ENCODE assay signal across 1 cellular context in the genomic region with DNA sequence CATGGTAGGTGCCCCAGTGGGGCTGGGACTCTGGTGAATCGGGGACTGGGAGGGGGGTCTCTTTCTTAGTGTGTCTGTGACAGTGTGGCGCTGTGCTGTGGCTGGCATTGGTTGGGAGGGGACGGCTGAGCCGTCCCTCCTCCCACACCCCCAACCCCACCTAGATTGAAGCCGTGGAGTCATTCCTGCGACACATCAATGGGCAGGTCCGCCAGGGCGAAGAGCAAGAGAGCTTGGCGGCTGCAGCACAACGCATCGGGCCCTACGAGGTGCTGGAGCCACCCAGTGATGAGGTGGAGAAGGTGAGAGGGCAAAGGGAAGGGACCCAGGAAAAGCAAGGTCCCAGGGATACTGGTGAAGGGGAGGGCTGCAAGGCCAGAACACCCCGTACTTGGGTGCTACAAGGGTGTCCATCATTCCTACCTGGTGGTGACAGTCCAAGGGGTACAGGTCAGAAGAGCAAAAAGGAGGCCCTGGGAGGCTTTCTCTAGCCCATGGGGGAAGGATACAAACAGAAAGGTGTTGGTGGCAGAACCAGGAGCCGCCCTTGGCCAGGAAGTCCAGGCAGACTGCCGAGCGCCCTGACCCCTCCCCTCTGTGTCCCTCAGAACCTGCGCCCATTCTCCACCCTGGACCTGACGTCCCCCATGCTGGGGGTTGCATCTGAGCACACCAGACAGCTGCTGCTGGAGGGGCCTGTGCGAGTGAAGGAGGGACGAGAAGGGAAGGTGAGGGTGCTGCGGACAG.
TF ChIP-seq lines count a peak whose summit lies in the region.

No MANE protein-coding gene starts in this region.

TF ChIP-seq in GM23338, 12 proteins besides CTCF, POLR2A, EP300 and RAD21:
- TF ChIP-seq STAT1 (IDR thresholded peaks at IDR 0.05; ENCODE audit: unreplicated experiment) (no peak), EZH2phosphoT487 (IDR thresholded peaks at IDR 0.05; ENCODE audit: unreplicated experiment) (no peak), ZNF331 (CRISPR knock-in tag; IDR thresholded peaks at IDR 0.05; ENCODE audit: low read depth) (no peak), CREB1 (CRISPR knock-in tag; IDR thresholded peaks at IDR 0.05; ENCODE audit: low read depth) (no peak), POLR2AphosphoS5 (IDR thresholded peaks at IDR 0.05; ENCODE audit: low read depth) (no peak), JUNB (IDR thresholded peaks at IDR 0.05; ENCODE audit: unreplicated experiment) (no peak), NANOG (IDR thresholded peaks at IDR 0.05; ENCODE audit: borderline replicate concordance) (no peak), ZNF114 (CRISPR knock-in tag; IDR thresholded peaks at IDR 0.05) (no peak), EZH2 (IDR thresholded peaks at IDR 0.05; ENCODE audit: low read depth, unreplicated experiment) (no peak)
- TF ChIP-seq, protein P1, sequence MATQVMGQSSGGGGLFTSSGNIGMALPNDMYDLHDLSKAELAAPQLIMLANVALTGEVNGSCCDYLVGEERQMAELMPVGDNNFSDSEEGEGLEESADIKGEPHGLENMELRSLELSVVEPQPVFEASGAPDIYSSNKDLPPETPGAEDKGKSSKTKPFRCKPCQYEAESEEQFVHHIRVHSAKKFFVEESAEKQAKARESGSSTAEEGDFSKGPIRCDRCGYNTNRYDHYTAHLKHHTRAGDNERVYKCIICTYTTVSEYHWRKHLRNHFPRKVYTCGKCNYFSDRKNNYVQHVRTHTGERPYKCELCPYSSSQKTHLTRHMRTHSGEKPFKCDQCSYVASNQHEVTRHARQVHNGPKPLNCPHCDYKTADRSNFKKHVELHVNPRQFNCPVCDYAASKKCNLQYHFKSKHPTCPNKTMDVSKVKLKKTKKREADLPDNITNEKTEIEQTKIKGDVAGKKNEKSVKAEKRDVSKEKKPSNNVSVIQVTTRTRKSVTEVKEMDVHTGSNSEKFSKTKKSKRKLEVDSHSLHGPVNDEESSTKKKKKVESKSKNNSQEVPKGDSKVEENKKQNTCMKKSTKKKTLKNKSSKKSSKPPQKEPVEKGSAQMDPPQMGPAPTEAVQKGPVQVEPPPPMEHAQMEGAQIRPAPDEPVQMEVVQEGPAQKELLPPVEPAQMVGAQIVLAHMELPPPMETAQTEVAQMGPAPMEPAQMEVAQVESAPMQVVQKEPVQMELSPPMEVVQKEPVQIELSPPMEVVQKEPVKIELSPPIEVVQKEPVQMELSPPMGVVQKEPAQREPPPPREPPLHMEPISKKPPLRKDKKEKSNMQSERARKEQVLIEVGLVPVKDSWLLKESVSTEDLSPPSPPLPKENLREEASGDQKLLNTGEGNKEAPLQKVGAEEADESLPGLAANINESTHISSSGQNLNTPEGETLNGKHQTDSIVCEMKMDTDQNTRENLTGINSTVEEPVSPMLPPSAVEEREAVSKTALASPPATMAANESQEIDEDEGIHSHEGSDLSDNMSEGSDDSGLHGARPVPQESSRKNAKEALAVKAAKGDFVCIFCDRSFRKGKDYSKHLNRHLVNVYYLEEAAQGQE (IDR thresholded peaks at IDR 0.05; ENCODE audit: unreplicated experiment), result no peak
- TF ChIP-seq, protein P2, sequence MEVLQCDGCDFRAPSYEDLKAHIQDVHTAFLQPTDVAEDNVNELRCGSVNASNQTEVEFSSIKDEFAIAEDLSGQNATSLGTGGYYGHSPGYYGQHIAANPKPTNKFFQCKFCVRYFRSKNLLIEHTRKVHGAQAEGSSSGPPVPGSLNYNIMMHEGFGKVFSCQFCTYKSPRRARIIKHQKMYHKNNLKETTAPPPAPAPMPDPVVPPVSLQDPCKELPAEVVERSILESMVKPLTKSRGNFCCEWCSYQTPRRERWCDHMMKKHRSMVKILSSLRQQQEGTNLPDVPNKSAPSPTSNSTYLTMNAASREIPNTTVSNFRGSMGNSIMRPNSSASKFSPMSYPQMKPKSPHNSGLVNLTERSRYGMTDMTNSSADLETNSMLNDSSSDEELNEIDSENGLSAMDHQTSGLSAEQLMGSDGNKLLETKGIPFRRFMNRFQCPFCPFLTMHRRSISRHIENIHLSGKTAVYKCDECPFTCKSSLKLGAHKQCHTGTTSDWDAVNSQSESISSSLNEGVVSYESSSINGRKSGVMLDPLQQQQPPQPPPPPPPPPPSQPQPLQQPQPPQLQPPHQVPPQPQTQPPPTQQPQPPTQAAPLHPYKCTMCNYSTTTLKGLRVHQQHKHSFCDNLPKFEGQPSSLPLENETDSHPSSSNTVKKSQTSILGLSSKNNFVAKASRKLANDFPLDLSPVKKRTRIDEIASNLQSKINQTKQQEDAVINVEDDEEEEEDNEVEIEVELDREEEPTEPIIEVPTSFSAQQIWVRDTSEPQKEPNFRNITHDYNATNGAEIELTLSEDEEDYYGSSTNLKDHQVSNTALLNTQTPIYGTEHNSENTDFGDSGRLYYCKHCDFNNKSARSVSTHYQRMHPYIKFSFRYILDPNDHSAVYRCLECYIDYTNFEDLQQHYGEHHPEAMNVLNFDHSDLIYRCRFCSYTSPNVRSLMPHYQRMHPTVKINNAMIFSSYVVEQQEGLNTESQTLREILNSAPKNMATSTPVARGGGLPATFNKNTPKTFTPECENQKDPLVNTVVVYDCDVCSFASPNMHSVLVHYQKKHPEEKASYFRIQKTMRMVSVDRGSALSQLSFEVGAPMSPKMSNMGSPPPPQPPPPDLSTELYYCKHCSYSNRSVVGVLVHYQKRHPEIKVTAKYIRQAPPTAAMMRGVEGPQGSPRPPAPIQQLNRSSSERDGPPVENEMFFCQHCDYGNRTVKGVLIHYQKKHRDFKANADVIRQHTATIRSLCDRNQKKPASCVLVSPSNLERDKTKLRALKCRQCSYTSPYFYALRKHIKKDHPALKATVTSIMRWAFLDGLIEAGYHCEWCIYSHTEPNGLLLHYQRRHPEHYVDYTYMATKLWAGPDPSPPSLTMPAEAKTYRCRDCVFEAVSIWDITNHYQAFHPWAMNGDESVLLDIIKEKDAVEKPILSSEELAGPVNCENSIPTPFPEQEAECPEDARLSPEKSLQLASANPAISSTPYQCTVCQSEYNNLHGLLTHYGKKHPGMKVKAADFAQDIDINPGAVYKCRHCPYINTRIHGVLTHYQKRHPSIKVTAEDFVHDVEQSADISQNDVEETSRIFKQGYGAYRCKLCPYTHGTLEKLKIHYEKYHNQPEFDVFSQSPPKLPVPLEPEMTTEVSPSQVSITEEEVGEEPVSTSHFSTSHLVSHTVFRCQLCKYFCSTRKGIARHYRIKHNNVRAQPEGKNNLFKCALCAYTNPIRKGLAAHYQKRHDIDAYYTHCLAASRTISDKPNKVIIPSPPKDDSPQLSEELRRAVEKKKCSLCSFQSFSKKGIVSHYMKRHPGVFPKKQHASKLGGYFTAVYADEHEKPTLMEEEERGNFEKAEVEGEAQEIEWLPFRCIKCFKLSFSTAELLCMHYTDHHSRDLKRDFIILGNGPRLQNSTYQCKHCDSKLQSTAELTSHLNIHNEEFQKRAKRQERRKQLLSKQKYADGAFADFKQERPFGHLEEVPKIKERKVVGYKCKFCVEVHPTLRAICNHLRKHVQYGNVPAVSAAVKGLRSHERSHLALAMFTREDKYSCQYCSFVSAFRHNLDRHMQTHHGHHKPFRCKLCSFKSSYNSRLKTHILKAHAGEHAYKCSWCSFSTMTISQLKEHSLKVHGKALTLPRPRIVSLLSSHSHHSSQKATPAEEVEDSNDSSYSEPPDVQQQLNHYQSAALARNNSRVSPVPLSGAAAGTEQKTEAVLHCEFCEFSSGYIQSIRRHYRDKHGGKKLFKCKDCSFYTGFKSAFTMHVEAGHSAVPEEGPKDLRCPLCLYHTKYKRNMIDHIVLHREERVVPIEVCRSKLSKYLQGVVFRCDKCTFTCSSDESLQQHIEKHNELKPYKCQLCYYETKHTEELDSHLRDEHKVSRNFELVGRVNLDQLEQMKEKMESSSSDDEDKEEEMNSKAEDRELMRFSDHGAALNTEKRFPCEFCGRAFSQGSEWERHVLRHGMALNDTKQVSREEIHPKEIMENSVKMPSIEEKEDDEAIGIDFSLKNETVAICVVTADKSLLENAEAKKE (CRISPR knock-in tag; IDR thresholded peaks at IDR 0.05), result no peak
- TF ChIP-seq, protein P3, sequence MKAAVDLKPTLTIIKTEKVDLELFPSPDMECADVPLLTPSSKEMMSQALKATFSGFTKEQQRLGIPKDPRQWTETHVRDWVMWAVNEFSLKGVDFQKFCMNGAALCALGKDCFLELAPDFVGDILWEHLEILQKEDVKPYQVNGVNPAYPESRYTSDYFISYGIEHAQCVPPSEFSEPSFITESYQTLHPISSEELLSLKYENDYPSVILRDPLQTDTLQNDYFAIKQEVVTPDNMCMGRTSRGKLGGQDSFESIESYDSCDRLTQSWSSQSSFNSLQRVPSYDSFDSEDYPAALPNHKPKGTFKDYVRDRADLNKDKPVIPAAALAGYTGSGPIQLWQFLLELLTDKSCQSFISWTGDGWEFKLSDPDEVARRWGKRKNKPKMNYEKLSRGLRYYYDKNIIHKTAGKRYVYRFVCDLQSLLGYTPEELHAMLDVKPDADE (IDR thresholded peaks at IDR 0.05), result no peak
